In the genomic region with DNA sequence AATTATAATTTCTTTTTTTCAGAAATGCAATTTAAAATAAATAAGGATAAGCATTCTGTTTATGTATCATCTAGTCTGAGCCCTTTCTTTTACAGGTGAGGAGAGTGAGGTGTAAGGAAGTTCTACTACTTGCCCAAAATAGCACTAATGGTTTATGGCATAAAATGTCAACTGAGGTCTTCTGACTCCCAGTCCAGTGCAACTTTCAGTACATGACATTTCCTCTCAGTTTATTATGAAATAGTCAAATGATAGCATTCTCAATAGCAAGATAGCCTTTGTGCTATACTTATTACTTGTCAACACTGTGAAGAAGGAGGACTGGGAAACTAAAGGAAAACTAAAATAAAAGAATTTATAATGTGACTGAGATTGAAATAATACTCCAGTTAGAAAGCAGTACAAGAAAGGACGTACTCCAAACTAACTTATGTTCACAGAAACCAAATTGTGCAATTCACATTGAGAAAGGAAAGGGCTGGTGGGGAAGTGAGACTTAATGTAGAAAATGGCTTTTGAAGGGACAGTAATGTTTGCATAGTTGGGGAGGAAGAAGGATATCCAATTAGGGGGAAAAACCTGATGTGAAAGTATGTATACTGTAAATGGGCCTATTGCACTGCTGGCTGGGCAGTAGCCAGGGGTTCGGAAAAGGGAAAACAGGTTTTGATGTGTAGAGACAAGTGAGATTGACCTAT, we compare ENCODE assay signal across 20 cellular contexts.
DNase-seq lines count a peak whose midpoint lies in the region; ATAC-seq and TF ChIP-seq lines count a peak whose summit lies in the region.
"Had no signal": no experiment of that assay in that cellular context is flagged by ENCODE, and none has a peak within 500 bp of the region (broad histone marks: within the 10 kb centered on the region; RNA-seq: fewer than 3 reads in every experiment).

No MANE protein-coding gene starts in this region.

- peaks cover 7% of the 10 kb centered on the region for H3K27me3 Mint-ChIP-seq in activated naive CD8-positive, alpha-beta T cell treated with anti-CD3 and anti-CD28 coated beads, Interleukin-2, amount 50 U/mL, for 24 hours

- no peaks in the 10 kb centered on the region for H3K36me3 ChIP-seq in PC-9 (ENCODE audit: low read depth)
- H3K36me3 ChIP-seq: stomach had no signal

- H3K4me1 ChIP-seq in PC-9 (replicated peaks; ENCODE audit: insufficient read depth) = no peaks in the 10 kb centered on the region
- H3K4me1 ChIP-seq: stomach had no signal

- H3K4me1 Mint-ChIP-seq in activated naive CD8-positive, alpha-beta T cell treated with anti-CD3 and anti-CD28 coated beads, Interleukin-2, amount 50 U/mL, for 24 hours = no peaks in the 10 kb centered on the region
- H3K4me1 Mint-ChIP-seq: activated naive CD4-positive, alpha-beta T cell treated with anti-CD3 and anti-CD28 coated beads, Interleukin-2, amount 50 U/mL, for 24 hours had no signal

- H3K79me2 ChIP-seq in PC-9 (ENCODE audit: low read depth) = no peaks in the 10 kb centered on the region

- H3K27ac Mint-ChIP-seq in activated naive CD8-positive, alpha-beta T cell treated with anti-CD3 and anti-CD28 coated beads, Interleukin-2, amount 50 U/mL, for 24 hours = no peak overlapping the region
- H3K27ac Mint-ChIP-seq: activated CD4-positive, alpha-beta memory T cell treated with anti-CD3 and anti-CD28 coated beads for 36 hours; activated naive CD4-positive, alpha-beta T cell treated with anti-CD3 and anti-CD28 coated beads, Interleukin-2, amount 50 U/mL, for 24 hours had no signal

- no peaks in the 10 kb centered on the region for H3K36me3 Mint-ChIP-seq in activated naive CD8-positive, alpha-beta T cell treated with anti-CD3 and anti-CD28 coated beads, Interleukin-2, amount 50 U/mL, for 24 hours (ENCODE audit: low read depth)
- H3K36me3 Mint-ChIP-seq: activated CD4-positive, alpha-beta memory T cell treated with anti-CD3 and anti-CD28 coated beads for 36 hours; activated naive CD4-positive, alpha-beta T cell treated with anti-CD3 and anti-CD28 coated beads, Interleukin-2, amount 50 U/mL, for 24 hours had no signal

- H3K4me3 Mint-ChIP-seq in activated naive CD8-positive, alpha-beta T cell treated with anti-CD3 and anti-CD28 coated beads, Interleukin-2, amount 50 U/mL, for 24 hours = no peak overlapping the region
- H3K4me3 Mint-ChIP-seq: activated CD4-positive, alpha-beta memory T cell treated with anti-CD3 and anti-CD28 coated beads for 36 hours; activated naive CD4-positive, alpha-beta T cell treated with anti-CD3 and anti-CD28 coated beads, Interleukin-2, amount 50 U/mL, for 24 hours; activated T-cell treated with anti-CD3 and anti-CD28 coated beads, Interleukin-2, amount 50 U/mL, for 4 hours had no signal

- no peaks in the 10 kb centered on the region; the same call in 1 of the 2 replicates for H3K9me3 ChIP-seq in PC-9 (ENCODE audit: insufficient read depth, low read depth)
- H3K9me3 ChIP-seq: stomach had no signal

- no peak for ATAC-seq in activated naive CD8-positive, alpha-beta T cell treated with anti-CD3 and anti-CD28 coated beads, Interleukin-2, amount 50 U/mL, for 24 hours
- ATAC-seq: activated T-cell treated with anti-CD3 and anti-CD28 coated beads, Interleukin-2, amount 50 U/mL, for 4 hours; foreskin keratinocyte had no signal

- no peak overlapping the region for H3K4me2 ChIP-seq in PC-9

- CTCF ChIA-PET in PC-9 (lab: Charles Lee) = no interaction called here
- CTCF ChIA-PET in HEK293T (lab: Yijun Ruan, JAX) = no interaction called here

- no TSS peak for BruUV-seq in PC-9 (replicated peaks; lab: Mats Ljungman, UMichigan)

- intact Hi-C loops in PC-9 (cut with micrococcal nuclease; ENCODE audit: unreplicated experiment) = no loop called here

- no peaks in the 10 kb centered on the region for H3K27me3 ChIP-seq in PC-9 (ENCODE audit: insufficient read depth, low read depth)
- H3K27me3 ChIP-seq: foreskin keratinocyte, stomach had no signal

- H2AFZ ChIP-seq in PC-9 = no peak overlapping the region

- POLR2A ChIA-PET in PC-9 (lab: Charles Lee; ENCODE audit: unreplicated experiment) (interaction anchor here (0.5 kb wide), 1 partner anchor 9 kb away, joined by 6 read pairs; no protein-coding TSS in a partner anchor), HEK293T (lab: Yijun Ruan, JAX) (no interaction called here)

- peak; percentile 75 for DNase-seq in GF-D8 (lab: John Stamatoyannopoulos, UW)
- peak; percentile 92 for DNase-seq in NOMO-1 treated with dmso at 0.1 percent for 144 hours (lab: John Stamatoyannopoulos, UW; ENCODE audit: unreplicated experiment)
- peak; percentile 19 for DNase-seq in germinal center (ENCODE audit: low spot score)
- peak; percentile 45 for DNase-seq in putamen (ENCODE audit: low spot score)
- no peak for DNase-seq in PC-9
- DNase-seq in T-helper 2 cell = no peak
- no peak for DNase-seq in HEK293T (ENCODE audit: extremely low spot score)
- no peak for DNase-seq in activated naive CD8-positive, alpha-beta T cell treated with anti-CD3 and anti-CD28 coated beads, Interleukin-2, amount 50 U/mL, for 24 hours
- DNase-seq: activated CD4-positive, alpha-beta memory T cell treated with anti-CD3 and anti-CD28 coated beads for 36 hours; activated T-cell treated with anti-CD3 and anti-CD28 coated beads, Interleukin-2, amount 50 U/mL, for 4 hours; cortex of kidney; EL; foreskin keratinocyte; MM.1S; NCI-H2081 treated with DMSO at 0.1 percent for 48 hours; NCI-H526; retina; stomach had no signal

- H3K4me3 ChIP-seq in PC-9 = no peak overlapping the region
- H3K4me3 ChIP-seq: stomach had no signal

- no peak for TF ChIP-seq CTCF in PC-9 (conservative IDR thresholded peaks at IDR 0.05)

- no peaks in the 10 kb centered on the region for H3F3A ChIP-seq in PC-9 (ENCODE audit: insufficient read depth, low read depth)

- H3K9me3 Mint-ChIP-seq in activated naive CD8-positive, alpha-beta T cell treated with anti-CD3 and anti-CD28 coated beads, Interleukin-2, amount 50 U/mL, for 24 hours = no peaks in the 10 kb centered on the region
- H3K9me3 Mint-ChIP-seq: activated CD4-positive, alpha-beta memory T cell treated with anti-CD3 and anti-CD28 coated beads for 36 hours; activated naive CD4-positive, alpha-beta T cell treated with anti-CD3 and anti-CD28 coated beads, Interleukin-2, amount 50 U/mL, for 24 hours; activated T-cell treated with anti-CD3 and anti-CD28 coated beads, Interleukin-2, amount 50 U/mL, for 4 hours had no signal

- no peaks in the 10 kb centered on the region for H4K20me1 ChIP-seq in PC-9 (ENCODE audit: insufficient read depth)

- no peak overlapping the region for H3K27ac ChIP-seq in PC-9
- H3K27ac ChIP-seq: foreskin keratinocyte, VCaP had no signal

- H3K9me2 ChIP-seq in PC-9 (ENCODE audit: insufficient read depth) = 0 out of 2 replicates have a peak, but pooled peaks cover 5% of the 10 kb centered on the region

TF ChIP-seq in HEK293T, 16 proteins besides CTCF, POLR2A, EP300 and RAD21:
- no peak for TF ChIP-seq FOXK2 (IDR thresholded peaks at IDR 0.05)
- no peak for TF ChIP-seq ZNF384 (IDR thresholded peaks at IDR 0.05)
- TF ChIP-seq FOXA1 (IDR thresholded peaks at IDR 0.05) = no peak
- TF ChIP-seq CTBP1 (IDR thresholded peaks at IDR 0.05; ENCODE audit: borderline replicate concordance) = no peak
- no peak for TF ChIP-seq TARDBP (IDR thresholded peaks at IDR 0.05)
- TF ChIP-seq ARNT (IDR thresholded peaks at IDR 0.05) = no peak
- no peak for TF ChIP-seq L3MBTL2 (conservative IDR thresholded peaks at IDR 0.05)
- TF ChIP-seq SUZ12 (IDR thresholded peaks at IDR 0.05) = no peak
- no peak for TF ChIP-seq FOXM1 (IDR thresholded peaks at IDR 0.05; ENCODE audit: borderline replicate concordance)
- TF ChIP-seq ELF4 (IDR thresholded peaks at IDR 0.05) = no peak
- no peak for TF ChIP-seq NFRKB (IDR thresholded peaks at IDR 0.05)
- TF ChIP-seq PKNOX1 (IDR thresholded peaks at IDR 0.05) = no peak
- no peak for TF ChIP-seq SP1 (IDR thresholded peaks at IDR 0.05)
- no peak for TF ChIP-seq LEF1 (IDR thresholded peaks at IDR 0.05; ENCODE audit: borderline replicate concordance)
TF ChIP-seq in HEK293T: peak in this region for 0.

Comparison
In these comparisons a context has a peak if more than half of its experiments do, and no peak if none do; other contexts are left out.
1. DNase-seq: peak in GF-D8 (single experiment), NOMO-1 treated with dmso at 0.1 percent for 144 hours (single experiment), germinal center (single experiment) and putamen (single experiment); none in PC-9 (0 of 2), T-helper 2 cell (0 of 5), HEK293T (single experiment) and activated naive CD8-positive, alpha-beta T cell treated with anti-CD3 and anti-CD28 coated beads, Interleukin-2, amount 50 U/mL, for 24 hours (single experiment).